16 cellular contexts compared by ENCODE assay signal in the genomic region with DNA sequence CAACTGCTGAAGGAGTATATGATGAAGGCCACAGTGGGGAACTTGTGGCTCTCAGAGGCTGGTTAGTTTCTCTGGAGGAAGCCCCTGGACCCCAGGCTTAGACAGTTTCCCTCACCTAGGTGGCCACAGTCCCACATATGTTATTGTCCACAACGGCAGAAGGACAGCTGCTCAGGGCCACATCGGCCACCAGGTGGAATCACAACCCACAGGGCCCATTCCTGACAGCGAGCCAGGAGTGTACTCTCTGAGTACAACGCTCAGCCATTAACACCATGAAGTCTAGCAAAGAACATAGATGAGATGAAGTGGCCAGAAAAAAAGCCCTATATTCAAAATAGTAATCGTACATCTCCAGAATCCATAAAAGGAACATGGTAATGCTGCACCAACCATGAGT.
DNase-seq lines count a peak whose midpoint lies in the region; ATAC-seq and TF ChIP-seq lines count a peak whose summit lies in the region.
"Had no signal": no experiment of that assay in that cellular context is flagged by ENCODE, and none has a peak within 500 bp of the region (broad histone marks: within the 10 kb centered on the region; RNA-seq: fewer than 3 reads in every experiment).

No MANE protein-coding gene starts in this region.

- H3K4me1 Mint-ChIP-seq in endodermal cell (peaks cover 6% of the 10 kb centered on the region), progenitor cell of endocrine pancreas (ENCODE audit: low read depth) (no peaks in the 10 kb centered on the region)
- H3K4me1 Mint-ChIP-seq: activated CD4-positive, alpha-beta memory T cell treated with anti-CD3 and anti-CD28 coated beads, Interleukin-2, amount 10 ng/mL, durations not matched to agents 7 days and 5 days had no signal

- no peak for ATAC-seq in GM18909 (IDR thresholded peaks at IDR 0.05; ENCODE audit: poor library complexity, unreplicated experiment)
- ATAC-seq: activated naive CD4-positive, alpha-beta T cell treated with anti-CD3 and anti-CD28 coated beads, Interleukin-2, amount 50 U/mL, for 72 hours; activated T-cell treated with anti-CD3 and anti-CD28 coated beads, Interleukin-2, amount 50 U/mL, for 72 hours had no signal

- no peaks in the 10 kb centered on the region for H3K4me1 ChIP-seq in endodermal cell (ENCODE audit: control insufficient read depth, insufficient read depth, low read length)
- H3K4me1 ChIP-seq: upper lobe of left lung had no signal

- H3K27ac Mint-ChIP-seq in endodermal cell (no peak overlapping the region), progenitor cell of endocrine pancreas (no peak overlapping the region)
- H3K27ac Mint-ChIP-seq: activated CD4-positive, alpha-beta memory T cell treated with anti-CD3 and anti-CD28 coated beads, Interleukin-2, amount 10 ng/mL, durations not matched to agents 7 days and 5 days; activated naive CD4-positive, alpha-beta T cell treated with anti-CD3 and anti-CD28 coated beads, Interleukin-2, amount 50 U/mL, for 72 hours; activated T-cell treated with anti-CD3 and anti-CD28 coated beads, Interleukin-2, amount 50 U/mL, for 72 hours; CD4-positive, alpha-beta T cell had no signal

- no peaks in the 10 kb centered on the region for H3K36me3 Mint-ChIP-seq in endodermal cell (ENCODE audit: low read depth)
- no peaks in the 10 kb centered on the region for H3K36me3 Mint-ChIP-seq in progenitor cell of endocrine pancreas (ENCODE audit: insufficient read depth)
- H3K36me3 Mint-ChIP-seq: activated naive CD4-positive, alpha-beta T cell treated with anti-CD3 and anti-CD28 coated beads, Interleukin-2, amount 50 U/mL, for 72 hours had no signal

- TF ChIP-seq CTCF in LNCaP clone FGC (IDR thresholded peaks at IDR 0.05; ENCODE audit: control insufficient read depth, extremely low read depth, insufficient read depth) (0 out of 2 replicates have a peak, but pooled peaks have one; percentile 22), endodermal cell (conservative IDR thresholded peaks at IDR 0.05) (peak; percentile 75), progenitor cell of endocrine pancreas (IDR thresholded peaks at IDR 0.05; ENCODE audit: unreplicated experiment) (peak; percentile 49)

- no peak overlapping the region for H3K9ac ChIP-seq in endodermal cell (ENCODE audit: extremely low read depth, low read length, poor library complexity, severe bottlenecking)

- WGBS in endodermal cell (ENCODE audit: insufficient coverage in 1 of 2, insufficient read length in 1 of 2), 2 experiments = 88 to 92% methylated on average over 4 to 5 of the region's 5 CpGs

- H3K4me3 ChIP-seq in LNCaP clone FGC (ENCODE audit: low read depth, low read length) (no peak overlapping the region), endodermal cell (ENCODE audit: low read length) (no peak overlapping the region)
- H3K4me3 ChIP-seq: upper lobe of left lung had no signal

- H3K27me3 ChIP-seq in endodermal cell (ENCODE audit: control insufficient read depth, insufficient read depth, low read length, poor library complexity, severe bottlenecking) = no peaks in the 10 kb centered on the region
- H3K27me3 ChIP-seq: upper lobe of left lung had no signal

- H3K9me3 Mint-ChIP-seq in endodermal cell = no peaks in the 10 kb centered on the region
- H3K9me3 Mint-ChIP-seq in progenitor cell of endocrine pancreas (ENCODE audit: low read depth) = no peaks in the 10 kb centered on the region
- H3K9me3 Mint-ChIP-seq: activated CD4-positive, alpha-beta memory T cell treated with anti-CD3 and anti-CD28 coated beads, Interleukin-2, amount 10 ng/mL, durations not matched to agents 7 days and 5 days; activated naive CD4-positive, alpha-beta T cell treated with anti-CD3 and anti-CD28 coated beads, Interleukin-2, amount 50 U/mL, for 72 hours; activated T-cell treated with anti-CD3 and anti-CD28 coated beads, Interleukin-2, amount 50 U/mL, for 72 hours; CD4-positive, alpha-beta T cell had no signal

- peak; percentile 21 for DNase-seq in NCI-H82 (lab: John Stamatoyannopoulos, UW)
- no peak for DNase-seq in NCI-H82 treated with DMSO at 0.1 percent for 48 hours (lab: John Stamatoyannopoulos, UW; ENCODE audit: unreplicated experiment)
- no peak for DNase-seq in LNCaP clone FGC (ENCODE audit: low read depth)
- DNase-seq in endodermal cell = peak; percentile 65
- DNase-seq in progenitor cell of endocrine pancreas (ENCODE audit: low spot score, unreplicated experiment) = no peak
- no peak for DNase-seq in retina
- DNase-seq in pons (ENCODE audit: low spot score) = no peak
- DNase-seq: activated CD4-positive, alpha-beta memory T cell treated with anti-CD3 and anti-CD28 coated beads, Interleukin-2, amount 10 ng/mL, durations not matched to agents 7 days and 5 days; activated T-cell treated with anti-CD3 and anti-CD28 coated beads, Interleukin-2, amount 50 U/mL, for 72 hours; CD4-positive, alpha-beta T cell; NCI-H1417 treated with DMSO at 0.1 percent for 48 hours; NCI-H446 treated with DMSO at 0.1 percent for 48 hours; stimulated activated naive CD4-positive, alpha-beta T cell; upper lobe of left lung had no signal

- no peaks in the 10 kb centered on the region for H3K36me3 ChIP-seq in endodermal cell (ENCODE audit: control insufficient read depth, insufficient read depth, low read length)
- H3K36me3 ChIP-seq: upper lobe of left lung had no signal

- no peaks in the 10 kb centered on the region for H3K9me3 ChIP-seq in endodermal cell (ENCODE audit: control insufficient read depth, low read length)
- H3K9me3 ChIP-seq: upper lobe of left lung had no signal

- H3K4me3 Mint-ChIP-seq in endodermal cell = no peak overlapping the region
- H3K4me3 Mint-ChIP-seq in progenitor cell of endocrine pancreas (ENCODE audit: low read depth) = no peak overlapping the region
- H3K4me3 Mint-ChIP-seq: activated CD4-positive, alpha-beta memory T cell treated with anti-CD3 and anti-CD28 coated beads, Interleukin-2, amount 10 ng/mL, durations not matched to agents 7 days and 5 days; activated T-cell treated with anti-CD3 and anti-CD28 coated beads, Interleukin-2, amount 50 U/mL, for 72 hours; CD4-positive, alpha-beta T cell had no signal

- H3K27me3 Mint-ChIP-seq in endodermal cell (ENCODE audit: insufficient read depth) = no peaks in the 10 kb centered on the region
- no peaks in the 10 kb centered on the region for H3K27me3 Mint-ChIP-seq in progenitor cell of endocrine pancreas
- H3K27me3 Mint-ChIP-seq: activated CD4-positive, alpha-beta memory T cell treated with anti-CD3 and anti-CD28 coated beads, Interleukin-2, amount 10 ng/mL, durations not matched to agents 7 days and 5 days; CD4-positive, alpha-beta T cell had no signal

- H3K27ac ChIP-seq in endodermal cell (ENCODE audit: low read depth, low read length) = no peak overlapping the region
- H3K27ac ChIP-seq: upper lobe of left lung had no signal

Comparison
In these comparisons a context has a peak if more than half of its experiments do, and no peak if none do; other contexts are left out.
1. DNase-seq: peak in NCI-H82 (single experiment) and endodermal cell (single experiment); none in NCI-H82 treated with DMSO at 0.1 percent for 48 hours (single experiment), LNCaP clone FGC (single experiment), progenitor cell of endocrine pancreas (single experiment), retina (single experiment) and pons (single experiment).
2. CTCF ChIP-seq: peak in every context shown above with its lines; median percentile 75 in endodermal cell; 49 in progenitor cell of endocrine pancreas; 22 in LNCaP clone FGC.